Comparison of ENCODE assay signal across 1 cellular context in the genomic region with DNA sequence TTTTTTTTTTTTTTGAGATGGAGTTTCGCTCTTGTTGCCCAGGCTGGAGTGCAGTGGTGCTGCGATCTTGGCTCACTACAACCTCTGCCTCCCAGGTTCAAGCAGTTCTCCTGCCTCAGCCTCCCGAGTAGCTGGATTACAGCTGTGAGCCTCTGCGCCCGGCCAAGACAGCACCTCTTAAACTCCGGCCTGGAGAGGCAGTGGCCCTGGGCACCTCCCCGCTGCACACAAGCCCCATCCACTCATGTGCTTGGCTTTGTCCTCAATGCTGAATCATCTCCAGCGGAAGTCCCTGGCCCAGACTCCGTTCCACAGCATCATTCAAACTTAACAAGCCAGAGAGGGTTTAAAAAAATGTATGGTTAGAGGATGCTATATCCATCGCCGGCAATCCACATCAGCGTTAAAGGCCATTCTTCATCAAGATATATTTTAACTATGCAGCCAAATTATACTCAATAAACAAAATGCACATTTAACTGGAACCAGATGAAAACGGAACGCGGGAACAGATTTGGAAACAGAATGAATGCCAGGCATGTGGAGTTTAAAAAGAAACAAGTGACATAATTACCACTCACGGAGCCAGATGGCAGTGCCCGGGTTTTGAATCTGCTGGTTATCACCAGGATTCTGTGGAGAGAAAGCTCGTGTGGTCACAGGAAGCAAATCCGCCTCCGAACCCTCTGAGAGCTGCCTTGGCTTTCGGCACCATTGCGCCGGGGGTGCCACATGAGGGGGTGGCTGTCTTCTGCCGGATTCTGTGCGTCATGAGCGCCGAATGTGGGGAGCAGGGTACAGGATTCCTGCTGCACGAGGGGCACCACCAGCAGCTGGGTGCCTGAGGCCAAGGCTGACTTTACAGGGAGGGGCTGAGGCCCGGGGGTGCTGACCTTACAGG.
A peak's percentile ranks its signal among the peaks of the same experiment; 100 is the strongest.
TF ChIP-seq lines count a peak whose summit lies in the region.

No MANE protein-coding gene starts in this region.

TF ChIP-seq in HepG2, 621 proteins besides CTCF, POLR2A, EP300 and RAD21:
- TF ChIP-seq, protein P1, sequence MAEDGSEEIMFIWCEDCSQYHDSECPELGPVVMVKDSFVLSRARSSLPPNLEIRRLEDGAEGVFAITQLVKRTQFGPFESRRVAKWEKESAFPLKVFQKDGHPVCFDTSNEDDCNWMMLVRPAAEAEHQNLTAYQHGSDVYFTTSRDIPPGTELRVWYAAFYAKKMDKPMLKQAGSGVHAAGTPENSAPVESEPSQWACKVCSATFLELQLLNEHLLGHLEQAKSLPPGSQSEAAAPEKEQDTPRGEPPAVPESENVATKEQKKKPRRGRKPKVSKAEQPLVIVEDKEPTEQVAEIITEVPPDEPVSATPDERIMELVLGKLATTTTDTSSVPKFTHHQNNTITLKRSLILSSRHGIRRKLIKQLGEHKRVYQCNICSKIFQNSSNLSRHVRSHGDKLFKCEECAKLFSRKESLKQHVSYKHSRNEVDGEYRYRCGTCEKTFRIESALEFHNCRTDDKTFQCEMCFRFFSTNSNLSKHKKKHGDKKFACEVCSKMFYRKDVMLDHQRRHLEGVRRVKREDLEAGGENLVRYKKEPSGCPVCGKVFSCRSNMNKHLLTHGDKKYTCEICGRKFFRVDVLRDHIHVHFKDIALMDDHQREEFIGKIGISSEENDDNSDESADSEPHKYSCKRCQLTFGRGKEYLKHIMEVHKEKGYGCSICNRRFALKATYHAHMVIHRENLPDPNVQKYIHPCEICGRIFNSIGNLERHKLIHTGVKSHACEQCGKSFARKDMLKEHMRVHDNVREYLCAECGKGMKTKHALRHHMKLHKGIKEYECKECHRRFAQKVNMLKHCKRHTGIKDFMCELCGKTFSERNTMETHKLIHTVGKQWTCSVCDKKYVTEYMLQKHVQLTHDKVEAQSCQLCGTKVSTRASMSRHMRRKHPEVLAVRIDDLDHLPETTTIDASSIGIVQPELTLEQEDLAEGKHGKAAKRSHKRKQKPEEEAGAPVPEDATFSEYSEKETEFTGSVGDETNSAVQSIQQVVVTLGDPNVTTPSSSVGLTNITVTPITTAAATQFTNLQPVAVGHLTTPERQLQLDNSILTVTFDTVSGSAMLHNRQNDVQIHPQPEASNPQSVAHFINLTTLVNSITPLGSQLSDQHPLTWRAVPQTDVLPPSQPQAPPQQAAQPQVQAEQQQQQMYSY (CRISPR knock-in tag; IDR thresholded peaks at IDR 0.05) = peak; percentile 57; the same call in 1 of the 2 replicates
- TF ChIP-seq KLF6 (CRISPR knock-in tag; IDR thresholded peaks at IDR 0.05) = no peak
- TF ChIP-seq, protein P2, sequence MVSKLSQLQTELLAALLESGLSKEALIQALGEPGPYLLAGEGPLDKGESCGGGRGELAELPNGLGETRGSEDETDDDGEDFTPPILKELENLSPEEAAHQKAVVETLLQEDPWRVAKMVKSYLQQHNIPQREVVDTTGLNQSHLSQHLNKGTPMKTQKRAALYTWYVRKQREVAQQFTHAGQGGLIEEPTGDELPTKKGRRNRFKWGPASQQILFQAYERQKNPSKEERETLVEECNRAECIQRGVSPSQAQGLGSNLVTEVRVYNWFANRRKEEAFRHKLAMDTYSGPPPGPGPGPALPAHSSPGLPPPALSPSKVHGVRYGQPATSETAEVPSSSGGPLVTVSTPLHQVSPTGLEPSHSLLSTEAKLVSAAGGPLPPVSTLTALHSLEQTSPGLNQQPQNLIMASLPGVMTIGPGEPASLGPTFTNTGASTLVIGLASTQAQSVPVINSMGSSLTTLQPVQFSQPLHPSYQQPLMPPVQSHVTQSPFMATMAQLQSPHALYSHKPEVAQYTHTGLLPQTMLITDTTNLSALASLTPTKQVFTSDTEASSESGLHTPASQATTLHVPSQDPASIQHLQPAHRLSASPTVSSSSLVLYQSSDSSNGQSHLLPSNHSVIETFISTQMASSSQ (IDR thresholded peaks at IDR 0.05; ENCODE audit: low read depth) = no peak
- TF ChIP-seq, protein P2 (CRISPR knock-in tag; IDR thresholded peaks at IDR 0.05; ENCODE audit: borderline replicate concordance) = no peak
